24 cellular contexts compared by ENCODE assay signal in genomic region chr2:59528525-59528924, GRCh38.
"Had no signal": no experiment of that assay in that cellular context is flagged by ENCODE, and none has a peak within 500 bp of the region (broad histone marks: within the 10 kb centered on the region; RNA-seq: fewer than 3 reads in every experiment).

No MANE protein-coding gene starts in this region.

- H3K4me2 ChIP-seq: hepatocyte had no signal

- H2AFZ ChIP-seq: hepatocyte had no signal

- DNase-seq: activated B cell treated with CpG ODN at 0.5 μM for 24 hours; activated CD4-positive, alpha-beta memory T cell treated with anti-CD3 and anti-CD28 coated beads for 36 hours; activated CD4-positive, alpha-beta T cell treated with anti-CD3 and anti-CD28 coated beads for 48 hours; activated effector memory CD4-positive, alpha-beta T cell treated with Interleukin-2 at 50 U/mL for 16 hours; activated naive CD4-positive, alpha-beta T cell treated with anti-CD3 and anti-CD28 coated beads for 36 hours; activated naive CD8-positive, alpha-beta T cell treated with anti-CD3 and anti-CD28 coated beads, Interleukin-2, amount 10 ng/mL, durations not matched to agents 7 days and 5 days; activated T-cell treated with anti-CD3 and anti-CD28 coated beads, Interleukin-2, amount 50 U/mL, for 48 hours; amniotic stem cell; cerebellar nuclear complex; glutamatergic neuron; kidney glomerular epithelial cell; left ventricle myocardium inferior; ovary; stimulated activated CD4-positive, alpha-beta T cell treated with anti-CD3 and anti-CD28 coated beads, Interleukin-4, amount 100 ng/mL, for 24 hours; stimulated activated naive CD4-positive, alpha-beta T cell treated with Interleukin-2 at 50 U/mL for 16 hours had no signal

- H3K4me1 ChIP-seq: breast epithelium, left ventricle myocardium inferior, prostate gland, right atrium auricular region, vagina had no signal

- H3K9me3 ChIP-seq: breast epithelium, esophagus muscularis mucosa, left ventricle myocardium inferior, neutrophil, ovary, prostate gland, right atrium auricular region, thoracic aorta, vagina had no signal

- H3K27ac ChIP-seq: breast epithelium, coronary artery, esophagus muscularis mucosa, hepatocyte, left ventricle myocardium inferior, neutrophil, ovary, prostate gland, right atrium auricular region, thoracic aorta, vagina had no signal

- H3K36me3 ChIP-seq: breast epithelium, esophagus muscularis mucosa, left ventricle myocardium inferior, neutrophil, ovary, prostate gland, right atrium auricular region, thoracic aorta, vagina had no signal

- H3K4me3 ChIP-seq: breast epithelium, coronary artery, esophagus muscularis mucosa, hepatocyte, left ventricle myocardium inferior, ovary, prostate gland, right atrium auricular region, thoracic aorta, vagina had no signal

- H3K27me3 ChIP-seq: breast epithelium, esophagus muscularis mucosa, hepatocyte, neutrophil, ovary, right atrium auricular region, vagina had no signal

- H3K79me2 ChIP-seq: hepatocyte had no signal
